ENCODE assay signal across 1 cellular context in genomic region chr5:172182291-172182690, GRCh38.
A peak's percentile ranks its signal among the peaks of the same experiment; 100 is the strongest.
TF ChIP-seq lines count a peak whose summit lies in the region.

No MANE protein-coding gene starts in this region.

TF ChIP-seq in GM12878, 131 proteins besides CTCF, POLR2A, EP300 and RAD21:
- TF ChIP-seq ASH2L (IDR thresholded peaks at IDR 0.05; ENCODE audit: borderline replicate concordance, low read depth) = no peak
- TF ChIP-seq STAT3 (IDR thresholded peaks at IDR 0.05; ENCODE audit: low read depth, low read length) = no peak
- no peak for TF ChIP-seq MEF2B (IDR thresholded peaks at IDR 0.05; ENCODE audit: partially characterized antibody, poor library complexity, severe bottlenecking)
- TF ChIP-seq MLLT1 (IDR thresholded peaks at IDR 0.05) = 0 out of 2 replicates have a peak, but pooled peaks have one; percentile 22
- TF ChIP-seq FOXK2 (IDR thresholded peaks at IDR 0.05) = no peak
TF ChIP-seq in GM12878: peak in this region for 1.
